ENCODE assay signal across 19 cellular contexts in genomic region chr15:70014311-70014707, GRCh38.
DNase-seq lines count a peak whose midpoint lies in the region; ATAC-seq and TF ChIP-seq lines count a peak whose summit lies in the region.
"Had no signal": no experiment of that assay in that cellular context is flagged by ENCODE, and none has a peak within 500 bp of the region (broad histone marks: within the 10 kb centered on the region; RNA-seq: fewer than 3 reads in every experiment).

No MANE protein-coding gene starts in this region.

- H4K20me1 ChIP-seq in BLaER1: no peaks in the 10 kb centered on the region
- no peaks in the 10 kb centered on the region for H4K20me1 ChIP-seq in OCI-LY7 (ENCODE audit: insufficient read depth, low read length)

- intact Hi-C loops in OCI-LY7 (cut with micrococcal nuclease; ENCODE audit: unreplicated experiment): loop anchor here (2.0 kb wide), 1 partner anchor 134 kb away; no protein-coding TSS in a partner anchor

- ATAC-seq in naive B cell (ENCODE audit: low read depth in 2 of 2): peak; percentile 14 to 27
- ATAC-seq in activated naive CD4-positive, alpha-beta T cell treated with anti-CD3 and anti-CD28 coated beads, Interleukin-2, amount 50 U/mL, for 72 hours: no peak
- ATAC-seq: PC-3 had no signal

- POLR2A ChIA-PET in HEK293 (lab: Yijun Ruan, JAX) (no interaction called here), OCI-LY7 (lab: Charles Lee) (interaction anchor here (0.7 to 1.4 kb wide), 3 partner anchors 35 to 258 kb away, joined by 3 to 4 read pairs (median 4); no protein-coding TSS in a partner anchor)

- CTCF ChIA-PET in HEK293 (lab: Yijun Ruan, JAX): interaction anchor here (0.7 to 1.1 kb wide), 3 partner anchors 16 to 435 kb away, joined by 3 read pairs; no protein-coding TSS in a partner anchor
- CTCF ChIA-PET in OCI-LY7 (lab: Charles Lee; ENCODE audit: unreplicated experiment): no interaction called here

- no peaks in the 10 kb centered on the region for H3K79me2 ChIP-seq in OCI-LY7 (ENCODE audit: insufficient read depth, low read depth, low read length)

- H3K36me3 Mint-ChIP-seq in naive B cell: no peaks in the 10 kb centered on the region
- peaks cover 15 to 16% of the 10 kb centered on the region in 2 donors for H3K36me3 Mint-ChIP-seq in activated naive CD4-positive, alpha-beta T cell treated with anti-CD3 and anti-CD28 coated beads, Interleukin-2, amount 50 U/mL, for 72 hours

- H3K27ac Mint-ChIP-seq in naive B cell: peak overlapping the region in 5 of 6 donors; percentile 75 to 91 (median 89)
- no peak overlapping the region for H3K27ac Mint-ChIP-seq in activated naive CD4-positive, alpha-beta T cell treated with anti-CD3 and anti-CD28 coated beads, Interleukin-2, amount 50 U/mL, for 72 hours
- H3K27ac Mint-ChIP-seq: CD4-positive, alpha-beta T cell; HFFc6 had no signal

- H3K4me1 Mint-ChIP-seq in naive B cell: peaks cover 53 to 64% (median 59%) of the 10 kb centered on the region in 3 donors

- peaks cover 0 to 3% (median 0%) of the 10 kb centered on the region in 7 donors for H3K9me3 Mint-ChIP-seq in naive B cell
- H3K9me3 Mint-ChIP-seq in activated naive CD4-positive, alpha-beta T cell treated with anti-CD3 and anti-CD28 coated beads, Interleukin-2, amount 50 U/mL, for 72 hours: peaks cover 3 to 4% of the 10 kb centered on the region in 2 donors
- H3K9me3 Mint-ChIP-seq: CD4-positive, alpha-beta T cell; HFFc6 had no signal

- TF ChIP-seq CTCF in HEK293 (tag by site-specific recombination; IDR thresholded peaks at IDR 0.05): no peak
- TF ChIP-seq CTCF in OCI-LY7 (conservative IDR thresholded peaks at IDR 0.05; ENCODE audit: low read length): no peak

- H3K27me3 Mint-ChIP-seq in naive B cell: peaks cover 0 to 12% (median 0%) of the 10 kb centered on the region in 3 donors

- H2AFZ ChIP-seq in OCI-LY7 (ENCODE audit: low read length): no peak overlapping the region

- peaks cover 48% of the 10 kb centered on the region for H3K4me1 ChIP-seq in BLaER1
- H3K4me1 ChIP-seq in HEK293 (ENCODE audit: control insufficient read depth, insufficient read depth, low read length): peaks cover 14% of the 10 kb centered on the region
- peaks cover 77% of the 10 kb centered on the region for H3K4me1 ChIP-seq in OCI-LY7 (ENCODE audit: insufficient read depth, low read length, poor library complexity, severe bottlenecking)
- H3K4me1 ChIP-seq: Caco-2 had no signal

- H3K4me3 Mint-ChIP-seq in naive B cell: peak overlapping the region in 6 of 8 donors; percentile 57 to 81 (median 70)
- H3K4me3 Mint-ChIP-seq: CD4-positive, alpha-beta T cell; HFFc6 had no signal

- H3K36me3 ChIP-seq in BLaER1 (no peaks in the 10 kb centered on the region), HEK293 (ENCODE audit: control insufficient read depth in 2 of 2, insufficient read depth in 1 of 2, low read length in 2 of 2) (no peaks in the 10 kb centered on the region), OCI-LY7 (ENCODE audit: insufficient read depth, low read length) (no peaks in the 10 kb centered on the region)

- H3K9me2 ChIP-seq in OCI-LY7 (ENCODE audit: insufficient read depth, low read length): no peaks in the 10 kb centered on the region
- H3K9me2 ChIP-seq: SK-N-SH had no signal

- H3K9me3 ChIP-seq in BLaER1: peaks cover 9% of the 10 kb centered on the region
- no peaks in the 10 kb centered on the region for H3K9me3 ChIP-seq in HEK293 (ENCODE audit: control insufficient read depth, insufficient read depth, low read depth, low read length)
- no peaks in the 10 kb centered on the region for H3K9me3 ChIP-seq in OCI-LY7 (ENCODE audit: low read length)
- H3K9me3 ChIP-seq: Caco-2, SK-N-SH had no signal

- H3K4me2 ChIP-seq in BLaER1 (peak overlapping the region; percentile 61), OCI-LY7 (ENCODE audit: low read length) (peak overlapping the region; percentile 72)
- H3K4me2 ChIP-seq: SK-N-SH had no signal

- H3K4me3 ChIP-seq in BLaER1 (no peak overlapping the region), HEK293 (ENCODE audit: low read depth, low read length) (no peak overlapping the region), OCI-LY7 (ENCODE audit: low read depth, low read length, poor library complexity, severe bottlenecking) (no peak overlapping the region)

- no peaks in the 10 kb centered on the region for H3K27me3 ChIP-seq in BLaER1

- DNase-seq in OCI-LY7 (ENCODE audit: low spot score) (no peak), naive B cell (no peak), DMS53 (lab: John Stamatoyannopoulos, UW) (no peak), retina (no peak)
- no peak for DNase-seq in activated naive CD4-positive, alpha-beta T cell treated with anti-CD3 and anti-CD28 coated beads, Interleukin-2, amount 50 U/mL, for 72 hours (ENCODE audit: low spot score in 2 of 2)
- DNase-seq in stimulated activated CD4-positive, alpha-beta T cell treated with anti-CD3 and anti-CD28 coated beads, Interleukin-2, amount 100 ng/mL, for 24 hours: no peak
- DNase-seq: 8988T; CD4-positive, alpha-beta T cell; HFFc6; NCI-H1105; NCI-H2081; NCI-H2171 treated with DMSO at 0.1 percent for 48 hours; NK-92 treated with Interleukin-12 subunit alpha and Interleukin-12 subunit beta, amount 100 ng/mL, for 24 hours; PC-3; SHP77 treated with DMSO at 0.1 percent for 48 hours; SK-N-SH had no signal

- BruUV-seq in OCI-LY7 (replicated peaks; lab: Mats Ljungman, UMichigan): no TSS peak

- H3K27ac ChIP-seq in BLaER1: no peak overlapping the region
- peak overlapping the region; percentile 10; the same call in 1 of the 2 replicates for H3K27ac ChIP-seq in HEK293 (ENCODE audit: extremely low read depth, low read depth, low read length)
- peak overlapping the region; percentile 81 for H3K27ac ChIP-seq in OCI-LY7 (ENCODE audit: low read depth, low read length, poor library complexity, severe bottlenecking)

- H3K9ac ChIP-seq in BLaER1: no peak overlapping the region
- H3K9ac ChIP-seq: SK-N-SH had no signal

TF ChIP-seq in HEK293, 187 proteins besides CTCF, POLR2A, EP300 and RAD21:
- no peak for TF ChIP-seq ZNF600 (tag by site-specific recombination; IDR thresholded peaks at IDR 0.05)
- no peak for TF ChIP-seq ZNF112 (tag by site-specific recombination; IDR thresholded peaks at IDR 0.05)
- TF ChIP-seq ZNF707 (tag by site-specific recombination; IDR thresholded peaks at IDR 0.05): no peak
- no peak for TF ChIP-seq SP3 (tag by site-specific recombination; IDR thresholded peaks at IDR 0.05)
- TF ChIP-seq, protein P1, sequence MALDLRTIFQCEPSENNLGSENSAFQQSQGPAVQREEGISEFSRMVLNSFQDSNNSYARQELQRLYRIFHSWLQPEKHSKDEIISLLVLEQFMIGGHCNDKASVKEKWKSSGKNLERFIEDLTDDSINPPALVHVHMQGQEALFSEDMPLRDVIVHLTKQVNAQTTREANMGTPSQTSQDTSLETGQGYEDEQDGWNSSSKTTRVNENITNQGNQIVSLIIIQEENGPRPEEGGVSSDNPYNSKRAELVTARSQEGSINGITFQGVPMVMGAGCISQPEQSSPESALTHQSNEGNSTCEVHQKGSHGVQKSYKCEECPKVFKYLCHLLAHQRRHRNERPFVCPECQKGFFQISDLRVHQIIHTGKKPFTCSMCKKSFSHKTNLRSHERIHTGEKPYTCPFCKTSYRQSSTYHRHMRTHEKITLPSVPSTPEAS (tag by site-specific recombination; IDR thresholded peaks at IDR 0.05): no peak

Comparison
In these comparisons a context has a peak if more than half of its experiments do, and no peak if none do; other contexts are left out.
1. ATAC-seq: peak in naive B cell (2 of 2); none in activated naive CD4-positive, alpha-beta T cell treated with anti-CD3 and anti-CD28 coated beads, Interleukin-2, amount 50 U/mL, for 72 hours (0 of 2).
2. H3K27ac Mint-ChIP-seq: peak in naive B cell (5 of 6); none in activated naive CD4-positive, alpha-beta T cell treated with anti-CD3 and anti-CD28 coated beads, Interleukin-2, amount 50 U/mL, for 72 hours (0 of 2).